8 cellular contexts compared by ENCODE assay signal in the genomic region with DNA sequence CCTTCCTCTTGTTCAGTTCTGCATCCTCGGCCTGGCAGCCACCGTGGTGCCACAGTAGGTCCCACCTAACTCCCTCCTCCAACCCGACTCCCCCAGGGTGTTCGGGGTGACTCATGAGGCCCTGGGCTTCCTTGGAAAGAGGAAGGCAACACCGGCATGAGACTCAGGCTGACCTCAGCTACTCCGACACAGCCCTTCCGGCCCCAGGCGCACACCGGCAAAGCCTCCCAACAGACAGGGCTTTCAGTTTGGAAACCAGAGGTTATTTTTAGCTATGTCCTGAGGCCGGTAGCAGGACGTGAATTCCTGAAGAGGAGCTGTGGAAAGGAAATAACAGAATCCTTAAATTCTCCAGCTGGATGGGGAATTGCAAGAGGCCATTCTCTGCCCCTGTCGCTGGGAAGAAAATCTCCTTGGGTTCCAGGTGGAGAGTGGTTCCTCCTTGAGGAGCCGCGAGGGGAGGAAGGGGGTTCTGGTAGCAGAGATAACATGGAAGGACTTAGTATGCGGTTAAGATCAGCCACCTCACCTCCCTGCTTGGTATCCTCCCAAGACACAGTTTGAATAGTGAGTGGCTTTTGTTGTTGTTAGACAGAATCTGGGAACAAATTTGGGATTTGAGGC. TPM values are rescaled to one million over a fixed set of nuclear protein-coding genes. Genes with fewer than 3 reads are reported as not detected.
DNase-seq lines count a peak whose midpoint lies in the region; ATAC-seq and TF ChIP-seq lines count a peak whose summit lies in the region.

No MANE protein-coding gene starts in this region.

- WGBS in right lobe of liver (ENCODE audit: insufficient coverage, low coverage, low lambda C conversion rate, missing lambda C conversion rate): 39% methylated on average over 13 of the region's 15 CpGs

- intact Hi-C loops in right lobe of liver (cut with DNase I): no loop called here
- intact Hi-C loops in upper lobe of right lung (cut with DNase I): no loop called here

- H3K27ac ChIP-seq in right lobe of liver (peak overlapping the region in 1 of 3 donors; percentile 31), upper lobe of right lung (peak overlapping the region; percentile 71)

- no peak for TF ChIP-seq POLR2A in right lobe of liver (IDR thresholded peaks at IDR 0.05)

- no peaks in the 10 kb centered on the region for H3K4me1 ChIP-seq in right lobe of liver
- H3K4me1 ChIP-seq in upper lobe of right lung: peaks cover 66% of the 10 kb centered on the region

- H3K36me3 ChIP-seq in right lobe of liver: peaks cover 0 to 14% (median 2%) of the 10 kb centered on the region in 4 donors
- peaks cover 30% of the 10 kb centered on the region for H3K36me3 ChIP-seq in upper lobe of right lung

- peak; percentile 67 to 88 (median 78) for ATAC-seq in right lobe of liver
- peak; percentile 83 for ATAC-seq in upper lobe of right lung
- no peak for ATAC-seq in HG02763 (IDR thresholded peaks at IDR 0.05; ENCODE audit: unreplicated experiment)

- H3K27me3 ChIP-seq in right lobe of liver (no peaks in the 10 kb centered on the region), upper lobe of right lung (no peaks in the 10 kb centered on the region)

- H3K9me3 ChIP-seq in right lobe of liver (no peaks in the 10 kb centered on the region), upper lobe of right lung (no peaks in the 10 kb centered on the region)

- DNase-seq in NCI-H226 (peak; percentile 96), choroid plexus epithelial cell (ENCODE audit: low read depth) (peak; percentile 71), right lobe of liver (peak in 2 of 3 donors; percentile 54 to 66), upper lobe of right lung (peak; percentile 79), NCI-H524 (lab: John Stamatoyannopoulos, UW) (no peak), NCI-H1694 (lab: John Stamatoyannopoulos, UW) (no peak)
- no peak for DNase-seq in activated CD8-positive, alpha-beta memory T cell treated with anti-CD3 and anti-CD28 coated beads for 24 hours

- no peak overlapping the region for H3K4me3 ChIP-seq in choroid plexus epithelial cell (ENCODE audit: low read depth, low read length)
- H3K4me3 ChIP-seq in right lobe of liver: no peak overlapping the region
- no peak overlapping the region for H3K4me3 ChIP-seq in upper lobe of right lung

- TF ChIP-seq CTCF in choroid plexus epithelial cell (conservative IDR thresholded peaks at IDR 0.05; ENCODE audit: low read depth, low read length) (no peak), right lobe of liver (IDR thresholded peaks at IDR 0.05) (no peak), upper lobe of right lung (IDR thresholded peaks at IDR 0.05) (no peak)

RNA-seq across cellular contexts. Expression of gene PLXNA2, which starts 24.4 kb away (rescaled TPM):
- total RNA-seq in right lobe of liver (10 to 100 TPM in 2 of 6 experiments, 1 to 10 TPM in 4; 5.6 to 20.8 (median 9.3) TPM), upper lobe of right lung (98.5 TPM)

Comparison
In these comparisons a context has a peak if more than half of its experiments do, and no peak if none do; other contexts are left out.
1. DNase-seq: peak in NCI-H226 (single experiment), choroid plexus epithelial cell (single experiment), right lobe of liver (2 of 3) and upper lobe of right lung (single experiment); none in activated CD8-positive, alpha-beta memory T cell treated with anti-CD3 and anti-CD28 coated beads for 24 hours (single experiment), NCI-H524 (0 of 2) and NCI-H1694 (single experiment).